ENCODE assay signal across 8 cellular contexts in genomic region chr11:133956650-133957633, GRCh38. TPM values are rescaled to one million over a fixed set of nuclear protein-coding genes. Genes with fewer than 3 reads are reported as not detected.
DNase-seq lines count a peak whose midpoint lies in the region; ATAC-seq and TF ChIP-seq lines count a peak whose summit lies in the region.

IGSF9B (minus strand) TSS chr11:133956968; CDS start chr11:133956754, 214 bp downstream.

- TF ChIP-seq EP300 in transverse colon (IDR thresholded peaks at IDR 0.05; ENCODE audit: low read depth) = no peak

- TF ChIP-seq CTCF in Calu3 (IDR thresholded peaks at IDR 0.05; ENCODE audit: unreplicated experiment) (no peak), transverse colon (IDR thresholded peaks at IDR 0.05) (no peak)

- H3K27ac ChIP-seq in SK-N-MC (no peak within 1 kb of the TSS), transverse colon (peak within 1 kb of the TSS; percentile 67 to 89 (median 87))

- peaks cover 18% of the 10 kb centered on the region for H3K36me3 Mint-ChIP-seq in Calu3 (ENCODE audit: insufficient read depth, unreplicated experiment)
- H3K36me3 Mint-ChIP-seq in activated naive CD8-positive, alpha-beta T cell treated with anti-CD3 and anti-CD28 coated beads, Interleukin-2, amount 50 U/mL, for 24 hours (ENCODE audit: low read depth) = peaks cover 8% of the 10 kb centered on the region

- H3K27me3 Mint-ChIP-seq in Calu3 (ENCODE audit: unreplicated experiment) = peaks cover 23% of the 10 kb centered on the region
- peaks cover 15% of the 10 kb centered on the region for H3K27me3 Mint-ChIP-seq in activated naive CD8-positive, alpha-beta T cell treated with anti-CD3 and anti-CD28 coated beads, Interleukin-2, amount 50 U/mL, for 24 hours

- in situ Hi-C loops in transverse colon (cut with MboI; ENCODE audit: low pct_ligation_motif_present in 1 of 4, low pct_unique_long_range_greater_than_20kb in 1 of 4, low sequenced_read_pairs in 3 of 4) = no loop called here

- 0 to 1% methylated on average over 5 to 58 of the region's 100 CpGs for WGBS in transverse colon (ENCODE audit: low coverage in 1 of 2), 2 donors

- H3K27me3 ChIP-seq in transverse colon = peaks cover 34% of the 10 kb centered on the region

- H3K9me3 ChIP-seq in SK-N-MC (ENCODE audit: low read depth, low read length) (no peaks in the 10 kb centered on the region), transverse colon (no peaks in the 10 kb centered on the region)

- TF ChIP-seq POLR2A in transverse colon (IDR thresholded peaks at IDR 0.05) = no peak

- H3K9me3 Mint-ChIP-seq in Calu3 (ENCODE audit: low read depth, unreplicated experiment) = no peaks in the 10 kb centered on the region
- no peaks in the 10 kb centered on the region for H3K9me3 Mint-ChIP-seq in activated naive CD8-positive, alpha-beta T cell treated with anti-CD3 and anti-CD28 coated beads, Interleukin-2, amount 50 U/mL, for 24 hours

- ATAC-seq in GM21423 (IDR thresholded peaks at IDR 0.05; ENCODE audit: unreplicated experiment) = peak; percentile 98
- peak; percentile 89 for ATAC-seq in activated naive CD8-positive, alpha-beta T cell treated with anti-CD3 and anti-CD28 coated beads, Interleukin-2, amount 50 U/mL, for 24 hours

- H3K4me1 Mint-ChIP-seq in Calu3 (ENCODE audit: low read depth, unreplicated experiment) = no peaks in the 10 kb centered on the region
- peaks cover 52% of the 10 kb centered on the region for H3K4me1 Mint-ChIP-seq in activated naive CD8-positive, alpha-beta T cell treated with anti-CD3 and anti-CD28 coated beads, Interleukin-2, amount 50 U/mL, for 24 hours

- H3K4me3 Mint-ChIP-seq in Calu3 (ENCODE audit: low read depth, unreplicated experiment) = peak within 1 kb of the TSS; percentile 80
- peak within 1 kb of the TSS; percentile 92 for H3K4me3 Mint-ChIP-seq in activated naive CD8-positive, alpha-beta T cell treated with anti-CD3 and anti-CD28 coated beads, Interleukin-2, amount 50 U/mL, for 24 hours

- peak within 1 kb of the TSS; percentile 73 for H3K4me3 ChIP-seq in SK-N-MC
- peak within 1 kb of the TSS; percentile 62 to 65 (median 63) for H3K4me3 ChIP-seq in transverse colon

- intact Hi-C loops in Calu3 (cut with micrococcal nuclease; ENCODE audit: unreplicated experiment) = no loop called here
- intact Hi-C loops in cardiac septum (cut with DNase I) = no loop called here
- intact Hi-C loops in posterior cingulate gyrus (cut with DNase I) = no loop called here
- intact Hi-C loops in transverse colon (cut with DNase I; ENCODE audit: low total_unique reads) = loop anchor here (10.0 kb wide), 1 partner anchor 168 kb away; no protein-coding TSS in a partner anchor

- H3K9ac ChIP-seq in SK-N-MC (ENCODE audit: insufficient read length) = no peak within 1 kb of the TSS

- peak; percentile 94 for DNase-seq in Calu3
- DNase-seq in HuH-7.5 (ENCODE audit: low spot score) = peak; percentile 39
- no peak for DNase-seq in SK-N-MC (ENCODE audit: low read depth, low spot score)
- peak; percentile 90 for DNase-seq in activated naive CD8-positive, alpha-beta T cell treated with anti-CD3 and anti-CD28 coated beads, Interleukin-2, amount 50 U/mL, for 24 hours
- peak; percentile 92 for DNase-seq in cardiac septum (ENCODE audit: low spot score)
- DNase-seq in posterior cingulate gyrus = peak; percentile 79 to 99 (median 90)
- DNase-seq in transverse colon = peak; percentile 89

- H3K36me3 ChIP-seq in SK-N-MC (ENCODE audit: insufficient read depth, low read length) (no peaks in the 10 kb centered on the region), transverse colon (no peaks in the 10 kb centered on the region)

- CTCF ChIA-PET in Calu3 (lab: Charles Lee) = interaction anchor here (0.7 to 1.6 kb wide), 3 partner anchors 20 to 42 kb away, joined by 3 to 8 read pairs (median 3); no protein-coding TSS in a partner anchor

- BruUV-seq in Calu3 (replicated peaks; lab: Mats Ljungman, UMichigan) = no TSS peak

- peaks cover 0 to 44% (median 27%) of the 10 kb centered on the region in 4 donors for H3K4me1 ChIP-seq in transverse colon

- H3K27ac Mint-ChIP-seq in Calu3 (ENCODE audit: unreplicated experiment) = peak within 1 kb of the TSS; percentile 42
- H3K27ac Mint-ChIP-seq in activated naive CD8-positive, alpha-beta T cell treated with anti-CD3 and anti-CD28 coated beads, Interleukin-2, amount 50 U/mL, for 24 hours = peak within 1 kb of the TSS; percentile 81

RNA-seq across cellular contexts. Expression of gene IGSF9B, which starts in this region (rescaled TPM):
- total RNA-seq in Calu3 (2022) (10.2 and 13.2 TPM in 2 replicates), cardiac septum (85.3 TPM), transverse colon (10 to 100 TPM in 1 of 4 donors, 1 to 10 TPM in 3; 2.6 to 15.3 (median 4.9) TPM)
